ENCODE assay signal across 7 cellular contexts in the genomic region with DNA sequence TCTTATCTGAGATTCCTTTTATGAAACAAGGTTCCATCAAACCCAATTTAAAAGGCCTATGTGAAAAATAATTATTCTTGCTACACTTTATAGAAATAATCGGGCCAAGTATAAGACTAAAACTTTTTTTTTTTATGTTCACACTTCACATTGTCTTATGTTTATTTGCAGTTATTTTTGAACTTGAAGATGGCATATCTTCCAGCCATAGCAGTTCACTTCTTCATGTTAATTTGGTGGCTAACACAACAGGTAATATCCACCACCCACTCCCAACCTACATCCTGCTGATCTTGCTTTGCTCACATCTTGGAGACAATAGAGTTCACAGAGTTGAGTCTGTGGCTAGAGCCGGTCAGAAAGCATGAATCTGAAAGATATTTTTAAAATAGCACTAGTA. TPM values are rescaled to one million over a fixed set of nuclear protein-coding genes. Genes with fewer than 3 reads are reported as not detected.
DNase-seq lines count a peak whose midpoint lies in the region; ATAC-seq, FAIRE-seq and TF ChIP-seq lines count a peak whose summit lies in the region.
"Not testable (repeated sequence)": the region's sequence is repeated elsewhere in the genome, so short reads cannot be mapped to it uniquely, and the experiment has no call there.

No MANE protein-coding gene starts in this region.

- peak overlapping the region; percentile 29 for H3K27ac Mint-ChIP-seq in T-helper 1 cell treated with Interleukin-12 subunit alpha and Interleukin-12 subunit beta and Interleukin-4 antibody, amounts not matched to agents 30 μg/mL and 1 μg/mL, for 36 hours
- H3K27ac Mint-ChIP-seq in effector memory CD8-positive, alpha-beta T cell, result peak overlapping the region in 1 of 2 donors; percentile 72
- H3K27ac Mint-ChIP-seq in immature natural killer cell, result peak overlapping the region in 5 of 6 donors; percentile 31 to 79 (median 45)
- H3K27ac Mint-ChIP-seq in natural killer cell, result peak overlapping the region; percentile 64 to 68
- not testable (repeated sequence) for H3K27ac Mint-ChIP-seq in stimulated activated effector memory CD8-positive, alpha-beta T cell treated with anti-CD3 and anti-CD28 coated beads, Interleukin-12 subunit alpha, Interleukin-12 subunit beta, amount 100 ng/mL, for 72 hours

- peaks cover 78% of the 10 kb centered on the region for H3K36me3 Mint-ChIP-seq in T-helper 1 cell treated with Interleukin-12 subunit alpha and Interleukin-12 subunit beta and Interleukin-4 antibody, amounts not matched to agents 30 μg/mL and 1 μg/mL, for 36 hours (ENCODE audit: low read depth)
- peaks cover 27% of the 10 kb centered on the region for H3K36me3 Mint-ChIP-seq in effector memory CD8-positive, alpha-beta T cell (ENCODE audit: insufficient read depth)
- H3K36me3 Mint-ChIP-seq in immature natural killer cell, result peaks cover 40 to 57% (median 53%) of the 10 kb centered on the region in 3 donors
- not testable (repeated sequence) for H3K36me3 Mint-ChIP-seq in natural killer cell
- peaks cover 87% of the 10 kb centered on the region for H3K36me3 Mint-ChIP-seq in stimulated activated effector memory CD8-positive, alpha-beta T cell treated with anti-CD3 and anti-CD28 coated beads, Interleukin-12 subunit alpha, Interleukin-12 subunit beta, amount 100 ng/mL, for 72 hours

- DNase-seq in GM12892 (ENCODE audit: insufficient read length); HTR-8/SVneo (ENCODE audit: insufficient read length, low spot score); effector memory CD8-positive, alpha-beta T cell; immature natural killer cell; natural killer cell; stimulated activated effector memory CD8-positive, alpha-beta T cell treated with anti-CD3 and anti-CD28 coated beads, Interleukin-12 subunit alpha, Interleukin-12 subunit beta, amount 100 ng/mL, for 72 hours (ENCODE audit: low spot score in 2 of 2): not testable (repeated sequence)

- H3K27me3 Mint-ChIP-seq in T-helper 1 cell treated with Interleukin-12 subunit alpha and Interleukin-12 subunit beta and Interleukin-4 antibody, amounts not matched to agents 30 μg/mL and 1 μg/mL, for 36 hours (ENCODE audit: low read depth); effector memory CD8-positive, alpha-beta T cell; immature natural killer cell (ENCODE audit: low read depth in 3 of 3); natural killer cell (ENCODE audit: low read depth in 2 of 2): not testable (repeated sequence)

- not testable (repeated sequence) for H3K4me3 Mint-ChIP-seq in T-helper 1 cell treated with Interleukin-12 subunit alpha and Interleukin-12 subunit beta and Interleukin-4 antibody, amounts not matched to agents 30 μg/mL and 1 μg/mL, for 36 hours; effector memory CD8-positive, alpha-beta T cell; natural killer cell; stimulated activated effector memory CD8-positive, alpha-beta T cell treated with anti-CD3 and anti-CD28 coated beads, Interleukin-12 subunit alpha, Interleukin-12 subunit beta, amount 100 ng/mL, for 72 hours
- H3K4me3 Mint-ChIP-seq in immature natural killer cell, result peak overlapping the region in 1 of 5 donors; percentile 36

- not testable (repeated sequence) for TF ChIP-seq CTCF in natural killer cell (IDR thresholded peaks at IDR 0.05)

- H3K9me3 Mint-ChIP-seq in T-helper 1 cell treated with Interleukin-12 subunit alpha and Interleukin-12 subunit beta and Interleukin-4 antibody, amounts not matched to agents 30 μg/mL and 1 μg/mL, for 36 hours, result peaks cover 54% of the 10 kb centered on the region
- H3K9me3 Mint-ChIP-seq in effector memory CD8-positive, alpha-beta T cell; immature natural killer cell; natural killer cell; stimulated activated effector memory CD8-positive, alpha-beta T cell treated with anti-CD3 and anti-CD28 coated beads, Interleukin-12 subunit alpha, Interleukin-12 subunit beta, amount 100 ng/mL, for 72 hours: not testable (repeated sequence)

- H3K4me1 Mint-ChIP-seq in T-helper 1 cell treated with Interleukin-12 subunit alpha and Interleukin-12 subunit beta and Interleukin-4 antibody, amounts not matched to agents 30 μg/mL and 1 μg/mL, for 36 hours (ENCODE audit: low read depth), result peaks cover 14% of the 10 kb centered on the region
- peaks cover 1 to 70% of the 10 kb centered on the region in 2 donors for H3K4me1 Mint-ChIP-seq in effector memory CD8-positive, alpha-beta T cell (ENCODE audit: low read depth in 2 of 2)
- peaks cover 53 to 73% of the 10 kb centered on the region in 2 donors for H3K4me1 Mint-ChIP-seq in immature natural killer cell
- H3K4me1 Mint-ChIP-seq in natural killer cell, result peaks cover 47 to 49% of the 10 kb centered on the region in 2 donors
- peaks cover 31% of the 10 kb centered on the region for H3K4me1 Mint-ChIP-seq in stimulated activated effector memory CD8-positive, alpha-beta T cell treated with anti-CD3 and anti-CD28 coated beads, Interleukin-12 subunit alpha, Interleukin-12 subunit beta, amount 100 ng/mL, for 72 hours

- FAIRE-seq in GM12892 (lab: Jason Lieb, UNC) (peak; percentile 17), HTR-8/SVneo (lab: Jason Lieb, UNC) (peak; percentile 76)

- TF ChIP-seq POLR2A in GM12892 (IDR thresholded peaks at IDR 0.05; ENCODE audit: low read depth, low read length), result not testable (repeated sequence)

- ATAC-seq in effector memory CD8-positive, alpha-beta T cell (replicated peaks), result peak; percentile 67
- peak in 2 of 3 donors; percentile 44 to 55 for ATAC-seq in natural killer cell
- peak; percentile 36 for ATAC-seq in stimulated activated effector memory CD8-positive, alpha-beta T cell treated with anti-CD3 and anti-CD28 coated beads, Interleukin-12 subunit alpha, Interleukin-12 subunit beta, amount 100 ng/mL, for 72 hours

- intact Hi-C loops in natural killer cell (cut with micrococcal nuclease), result loop anchor here (10.0 kb wide), 1 partner anchor 257 kb away; the partner anchor contains the start of gene ZNF429

RNA-seq across cellular contexts. Expression of gene ZNF100, which starts 5.8 kb away (rescaled TPM):
- 7.1 TPM for polyA plus RNA-seq in GM12892 (2012; ENCODE audit: missing spikeins)
- 1 to 10 TPM; 6.8 to 7.8 (median 7.5) TPM for polyA plus RNA-seq in immature natural killer cell
- total RNA-seq in natural killer cell, result 10 to 100 TPM in 1 of 3 donors, 1 to 10 TPM in 2; 7.9 to 16.9 (median 9.5) TPM
